1 cellular context compared by ENCODE assay signal in the genomic region with DNA sequence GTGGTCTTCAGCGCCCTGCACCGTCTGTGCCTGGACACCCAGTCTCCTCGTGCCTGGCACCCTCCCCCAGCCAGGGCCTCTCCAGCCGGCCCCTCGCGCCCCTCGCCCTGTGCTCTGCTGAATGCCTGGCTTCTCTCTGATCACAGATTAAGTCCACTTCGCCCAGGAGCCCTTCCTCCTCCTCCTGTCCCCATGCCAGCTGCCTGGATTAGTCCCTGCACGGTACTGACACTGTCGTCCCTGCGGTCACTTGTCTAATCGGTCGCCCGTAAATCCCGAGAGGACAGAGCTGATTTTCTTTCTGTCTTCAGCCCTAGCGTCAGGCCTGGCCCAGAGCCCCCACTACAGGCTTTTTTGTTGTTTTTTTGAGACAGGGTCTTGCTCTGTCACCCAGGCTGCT.
TF ChIP-seq lines count a peak whose summit lies in the region.

No MANE protein-coding gene starts in this region.

TF ChIP-seq in H1, 55 proteins besides CTCF, POLR2A, EP300 and RAD21:
- TF ChIP-seq PHF8 (conservative IDR thresholded peaks at IDR 0.05; ENCODE audit: low read depth, low read length) (no peak), RBBP5 (IDR thresholded peaks at IDR 0.05; ENCODE audit: borderline replicate concordance, low read depth, low read length) (no peak), NRF1 (IDR thresholded peaks at IDR 0.05; ENCODE audit: low read depth, low read length) (no peak), EZH2 (IDR thresholded peaks at IDR 0.05; ENCODE audit: low read depth, low read length, severe bottlenecking) (no peak), SP2 (IDR thresholded peaks at IDR 0.05; ENCODE audit: low read length) (no peak), JUN (IDR thresholded peaks at IDR 0.05; ENCODE audit: low read depth, low read length) (no peak), EGR1 (IDR thresholded peaks at IDR 0.05; ENCODE audit: borderline replicate concordance, low read depth, low read length) (no peak), FOSL1 (IDR thresholded peaks at IDR 0.05; ENCODE audit: insufficient read depth, low read depth, low read length) (no peak), CHD1 (IDR thresholded peaks at IDR 0.05; ENCODE audit: low read depth, low read length) (no peak), HDAC2 (IDR thresholded peaks at IDR 0.05; ENCODE audit: borderline replicate concordance in 1 of 2, low read depth in 2 of 2, low read length in 2 of 2) (no peak), CBX8 (IDR thresholded peaks at IDR 0.05; ENCODE audit: borderline replicate concordance, low read depth, low read length) (no peak), SP4 (IDR thresholded peaks at IDR 0.05; ENCODE audit: low read length) (no peak), POLR2AphosphoS5 (IDR thresholded peaks at IDR 0.05; ENCODE audit: low read depth, low read length) (no peak), TBP (IDR thresholded peaks at IDR 0.05; ENCODE audit: low read depth, low read length) (no peak), ASH2L (IDR thresholded peaks at IDR 0.05; ENCODE audit: low read length) (no peak), NANOG (IDR thresholded peaks at IDR 0.05; ENCODE audit: insufficient read depth, low read depth, low read length, poor library complexity, severe bottlenecking) (no peak), TCF12 (IDR thresholded peaks at IDR 0.05; ENCODE audit: low read depth, low read length) (no peak)
